ENCODE assay signal across 8 cellular contexts in the genomic region with DNA sequence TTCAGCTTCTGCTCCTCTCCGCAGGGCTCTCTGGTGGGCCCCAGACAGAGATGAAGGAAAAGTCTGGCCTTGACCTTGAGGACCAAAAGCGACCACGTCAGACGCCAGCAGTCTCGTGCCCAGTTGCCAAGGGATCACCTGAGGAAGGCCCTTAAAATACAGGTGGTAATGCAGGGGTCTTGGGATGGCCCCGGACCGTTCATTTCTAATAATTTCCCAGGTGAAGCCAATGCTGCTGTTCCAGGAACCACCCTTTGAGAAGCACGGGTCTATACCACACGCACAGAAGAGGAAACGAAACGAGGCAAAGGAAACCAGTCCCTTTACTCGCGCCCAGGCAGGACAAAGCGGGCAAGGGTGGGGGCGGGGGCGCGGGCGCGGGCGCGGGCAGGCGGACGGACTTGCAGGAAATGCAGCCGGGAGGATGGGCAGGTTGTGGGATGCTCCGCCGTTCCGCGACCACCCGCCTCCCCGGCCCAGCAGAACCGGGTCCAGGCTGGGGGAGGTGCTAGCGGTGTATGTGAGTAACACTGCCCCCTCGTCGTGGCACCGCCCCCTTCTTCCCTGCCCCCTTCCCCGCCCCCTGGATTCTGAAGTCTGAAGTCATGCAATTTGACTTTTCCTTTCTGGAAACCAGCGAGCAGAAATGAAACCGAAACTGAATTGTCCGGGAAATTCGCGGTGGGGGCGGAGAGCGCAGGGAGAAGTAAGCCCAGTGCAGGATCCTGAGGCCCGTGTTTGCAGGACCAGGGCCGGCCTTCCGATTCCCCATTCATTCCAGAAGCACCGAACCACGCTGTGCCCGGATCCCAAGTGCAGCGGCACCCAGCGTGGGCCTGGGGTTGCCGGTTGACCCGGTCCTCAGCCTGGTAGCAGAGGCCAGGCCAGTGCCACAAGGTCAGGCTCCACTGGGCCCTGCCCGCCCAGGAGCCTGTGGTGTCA. TPM values are rescaled to one million over a fixed set of nuclear protein-coding genes. Genes with fewer than 3 reads are reported as not detected.
DNase-seq lines count a peak whose midpoint lies in the region; ATAC-seq and TF ChIP-seq lines count a peak whose summit lies in the region.

No MANE protein-coding gene starts in this region.

- H3K36me3 ChIP-seq in trophoblast cell (ENCODE audit: control insufficient read depth in 1 of 2, insufficient read depth in 2 of 2, low read length in 2 of 2) (no peaks in the 10 kb centered on the region), uterus (no peaks in the 10 kb centered on the region)

- no peak overlapping the region for H4K91ac ChIP-seq in trophoblast cell (ENCODE audit: low read depth, low read length)

- no peak for TF ChIP-seq CTCF in uterus (IDR thresholded peaks at IDR 0.05)

- H2BK5ac ChIP-seq in trophoblast cell (ENCODE audit: low read depth, low read length, poor library complexity): no peak overlapping the region

- no peak overlapping the region for H3K4ac ChIP-seq in trophoblast cell (ENCODE audit: low read depth, low read length)

- DNase-seq in COR-L47 (lab: John Stamatoyannopoulos, UW): peak; percentile 66
- DNase-seq in Kasumi-1 (lab: John Stamatoyannopoulos, UW): peak; percentile 45 to 49
- peak; percentile 85 for DNase-seq in SW480 (ENCODE audit: low spot score)
- peak in 49 of 56 donors; percentile 15 to 83 (median 54) for DNase-seq in amygdala (lab: John Stamatoyannopoulos, UW)
- DNase-seq in left cardiac atrium: peak; percentile 88
- peak; percentile 83 to 95 for DNase-seq in trophoblast cell
- peak; percentile 89 to 91 for DNase-seq in uterus

- H3K4me2 ChIP-seq in trophoblast cell (ENCODE audit: low read length): peak overlapping the region; percentile 72

- peak; percentile 81 for ATAC-seq in GM21447 (IDR thresholded peaks at IDR 0.05; ENCODE audit: unreplicated experiment)
- ATAC-seq in left cardiac atrium: peak; percentile 92 to 97

- H3K4me3 ChIP-seq in trophoblast cell (ENCODE audit: low read depth, low read length) (peak overlapping the region; percentile 64), uterus (peak overlapping the region; percentile 57 to 80)

- no peak overlapping the region for H2BK12ac ChIP-seq in trophoblast cell (ENCODE audit: low read length)

- H3K9me3 ChIP-seq in trophoblast cell (ENCODE audit: insufficient read depth, low read depth, low read length) (peaks cover 2% of the 10 kb centered on the region), uterus (no peaks in the 10 kb centered on the region)

- no peak overlapping the region for H3K18ac ChIP-seq in trophoblast cell (ENCODE audit: low read length)

- no peak overlapping the region for H3K23ac ChIP-seq in trophoblast cell (ENCODE audit: low read length)

- H4K12ac ChIP-seq in trophoblast cell (ENCODE audit: low read depth, low read length): peak overlapping the region; percentile 3

- peaks cover 2% of the 10 kb centered on the region for H3K79me2 ChIP-seq in trophoblast cell (ENCODE audit: control insufficient read depth, insufficient read depth, low read length, poor library complexity)

- H2BK120ac ChIP-seq in trophoblast cell (ENCODE audit: insufficient read depth, low read length, poor library complexity): no peak overlapping the region

- H3K4me1 ChIP-seq in trophoblast cell (ENCODE audit: control insufficient read depth in 1 of 2, insufficient read depth in 2 of 2, low read length in 2 of 2) (peaks cover 0 to 3% of the 10 kb centered on the region in 2 experiments), uterus (no peaks in the 10 kb centered on the region)

- no CpG with 5 or more reads among the region's 54 CpGs for WGBS in trophoblast cell (ENCODE audit: extremely low coverage, insufficient coverage, insufficient read length)

- H3K27ac ChIP-seq in trophoblast cell (ENCODE audit: low read depth, low read length) (no peak overlapping the region), uterus (peak overlapping the region; percentile 89 to 98)

- H2AK5ac ChIP-seq in trophoblast cell (ENCODE audit: low read length): no peak overlapping the region

- H2AFZ ChIP-seq in trophoblast cell (ENCODE audit: insufficient read depth, low read length, poor library complexity): peak overlapping the region; percentile 38

- no peaks in the 10 kb centered on the region for H3K79me1 ChIP-seq in trophoblast cell (ENCODE audit: low read length)

- peak overlapping the region; percentile 13 for H3K14ac ChIP-seq in trophoblast cell (ENCODE audit: low read length)

- peak in 1 of 2 donors; percentile 34 for TF ChIP-seq POLR2A in uterus (IDR thresholded peaks at IDR 0.05)

- H3K27me3 ChIP-seq in trophoblast cell (ENCODE audit: insufficient read depth, low read length) (no peaks in the 10 kb centered on the region), uterus (no peaks in the 10 kb centered on the region)

- H3K9ac ChIP-seq in trophoblast cell (ENCODE audit: low read length): peak overlapping the region; percentile 18

- peak overlapping the region; percentile 58 for H4K8ac ChIP-seq in trophoblast cell (ENCODE audit: low read depth, low read length)

- intact Hi-C loops in left cardiac atrium (cut with DNase I): loop anchor here in 1 of 2 donors (10.0 kb wide), 1 partner anchor 55 kb away; a partner anchor contains a TSS
- intact Hi-C loops in uterus (cut with DNase I; ENCODE audit: low total_unique reads): loop anchor here (10.0 kb wide), 1 partner anchor 255 kb away; a partner anchor contains a TSS

RNA-seq across cellular contexts. Expression of a gene that starts 5.8 kb away (rescaled TPM):
- 10 to 100 TPM; 15.4 to 48.6 TPM for total RNA-seq in left cardiac atrium
- 0.76 and 1.1 TPM in 2 replicates for polyA plus RNA-seq in trophoblast cell (2013)
- total RNA-seq in uterus: 10 to 100 TPM; 23.5 to 96.3 (median 33.4) TPM

RNA-seq across cellular contexts. Expression of a gene that starts 58.4 kb away (rescaled TPM):
- total RNA-seq in left cardiac atrium (10 to 100 TPM in 1 of 2 donors, 1 to 10 TPM in 1; 7.7 to 14.7 TPM), uterus (10 to 100 TPM in 1 of 4 donors, 1 to 10 TPM in 2, under 1 TPM in 1; 0.29 to 19.0 (median 8.2) TPM)
- polyA plus RNA-seq in trophoblast cell (2013): 0.37 and 0.46 TPM in 2 replicates
